ENCODE assay signal across 28 cellular contexts in the genomic region with DNA sequence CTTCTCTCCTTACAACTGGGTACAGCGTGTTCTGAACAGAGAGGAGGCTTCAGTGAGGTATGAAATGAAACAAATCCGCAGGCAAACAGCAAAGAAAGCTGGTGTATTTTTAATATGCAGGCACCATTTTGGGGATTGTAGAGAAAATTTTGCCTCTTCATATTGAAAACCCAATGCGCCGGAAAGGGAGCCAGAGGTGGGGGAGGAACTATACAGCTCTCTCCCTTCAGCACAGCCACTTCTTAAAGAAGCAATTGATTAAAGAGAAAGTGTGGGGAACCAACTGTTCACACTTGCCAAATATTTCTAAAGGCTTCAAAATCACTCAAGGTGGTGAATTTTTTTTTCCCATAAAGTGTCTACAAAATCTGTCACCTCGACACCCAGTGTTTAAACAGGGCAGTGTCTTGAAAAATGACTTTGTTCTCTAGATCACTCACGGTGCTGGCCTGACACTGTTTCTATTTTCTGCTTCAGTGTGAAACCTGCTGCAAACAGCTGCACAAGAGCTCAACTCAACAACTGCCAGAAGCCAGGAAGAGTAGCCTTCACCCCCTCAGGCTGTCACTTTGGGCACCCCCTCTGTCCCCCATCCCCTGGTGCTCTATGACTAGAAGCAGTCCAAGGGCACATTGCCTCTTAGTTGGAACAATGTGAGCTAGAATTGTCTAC.
A peak's percentile ranks its signal among the peaks of the same experiment; 100 is the strongest.
DNase-seq lines count a peak whose midpoint lies in the region; ATAC-seq, FAIRE-seq and TF ChIP-seq lines count a peak whose summit lies in the region.
"Had no signal": no experiment of that assay in that cellular context is flagged by ENCODE, and none has a peak within 500 bp of the region (broad histone marks: within the 10 kb centered on the region; RNA-seq: fewer than 3 reads in every experiment).

No MANE protein-coding gene starts in this region.

- H3K9me3 ChIP-seq in GM12878 (replicated peaks; ENCODE audit: control insufficient read depth, insufficient read depth, low read length) = no peaks in the 10 kb centered on the region; the same call in 2 of the 3 replicates
- no peaks in the 10 kb centered on the region for H3K9me3 ChIP-seq in hepatocyte (ENCODE audit: low read depth)
- peaks cover 2% of the 10 kb centered on the region for H3K9me3 ChIP-seq in trophoblast cell (ENCODE audit: insufficient read depth, low read depth, low read length)
- H3K9me3 ChIP-seq: BE2C had no signal

- no peaks in the 10 kb centered on the region for H3F3A ChIP-seq in GM23338 (replicated peaks; ENCODE audit: low read depth)

- RAD21 ChIA-PET in GM12878 (lab: Charles Lee; ENCODE audit: unreplicated experiment) = no interaction called here

- ATAC-seq in GM12878 = no peak
- no peak for ATAC-seq in GM23338

- TF ChIP-seq CTCF in GM12864 (IDR thresholded peaks at IDR 0.05; ENCODE audit: low read depth, low read length, missing control alignments) (no peak), GM12878 (IDR thresholded peaks at IDR 0.05 in 2 of 3, conservative IDR thresholded peaks at IDR 0.05 in 1 of 3; ENCODE audit: control insufficient read depth in 2 of 3, extremely low read depth in 1 of 3, insufficient read depth in 1 of 3, low read depth in 3 of 3, low read length in 3 of 3) (no peak), hepatocyte (IDR thresholded peaks at IDR 0.05; ENCODE audit: poor library complexity) (no peak), type B pancreatic cell (conservative IDR thresholded peaks at IDR 0.05) (no peak), GM23338 (conservative IDR thresholded peaks at IDR 0.05; ENCODE audit: low read depth in 2 of 2) (no peak)

- H3K79me1 ChIP-seq in trophoblast cell (ENCODE audit: low read length) = no peaks in the 10 kb centered on the region

- peaks cover 8% of the 10 kb centered on the region for H3K9me3 Mint-ChIP-seq in type B pancreatic cell
- peaks cover 18% of the 10 kb centered on the region for H3K9me3 Mint-ChIP-seq in GM23338

- BruUV-seq in GM12878 (replicated peaks; lab: Mats Ljungman, UMichigan) = no TSS peak

- no peaks in the 10 kb centered on the region for H3K36me3 ChIP-seq in GM12878 (ENCODE audit: control insufficient read depth in 2 of 2, insufficient read depth in 2 of 2, low read length in 1 of 2)
- no peaks in the 10 kb centered on the region for H3K36me3 ChIP-seq in hepatocyte (replicated peaks; ENCODE audit: insufficient read depth, low read depth)
- H3K36me3 ChIP-seq in trophoblast cell (ENCODE audit: control insufficient read depth in 1 of 2, insufficient read depth in 2 of 2, low read length in 2 of 2) = no peaks in the 10 kb centered on the region
- 0 out of 2 replicates have a peak, but pooled peaks cover 5% of the 10 kb centered on the region for H3K36me3 ChIP-seq in GM23338 (ENCODE audit: insufficient read depth)
- H3K36me3 ChIP-seq: BE2C had no signal

- H3K18ac ChIP-seq in trophoblast cell (ENCODE audit: low read length) = no peak overlapping the region

- no peak overlapping the region for H2AK5ac ChIP-seq in trophoblast cell (ENCODE audit: low read length)

- H3K4ac ChIP-seq in trophoblast cell (ENCODE audit: low read depth, low read length) = no peak overlapping the region

- DNase-seq in GM12864 (ENCODE audit: low read depth) = peak; percentile 12
- DNase-seq in GM12878 (ENCODE audit: low read depth, low spot score) = peak; percentile 8
- DNase-seq in hepatocyte (ENCODE audit: low spot score) = no peak
- no peak for DNase-seq in trophoblast cell
- DNase-seq in type B pancreatic cell (ENCODE audit: extremely low spot score, unreplicated experiment) = no peak
- DNase-seq in GM23338 (ENCODE audit: low spot score) = no peak
- DNase-seq in stimulated activated CD4-positive, alpha-beta T cell treated with anti-CD3 and anti-CD28 coated beads, Interleukin-12 subunit alpha, Interleukin-12 subunit beta, amount 100 ng/mL, for 4 hours = no peak
- DNase-seq in iPS-NIHi11 (ENCODE audit: low spot score) = no peak
- DNase-seq: 8988T; ACHN; BE2C; CD8-positive, alpha-beta memory T cell; DMS153; H7; MM.1S; NCI-H1417; NCI-H1694; NCI-H2029 treated with DMSO at 0.1 percent for 48 hours; NCI-H2227 treated with DMSO at 0.1 percent for 48 hours; NCI-H526 treated with DMSO at 0.1 percent for 48 hours; SIG-M5 had no signal

- H2BK12ac ChIP-seq in trophoblast cell (ENCODE audit: low read length) = no peak overlapping the region

- SMC1A ChIA-PET in GM12878 (lab: Charles Lee; ENCODE audit: uncharacterized antibody, unreplicated experiment) = no interaction called here

- H3K4me2 ChIP-seq in GM12878 (ENCODE audit: control insufficient read depth, insufficient read depth) = peak overlapping the region; percentile 30; the same call in 1 of the 2 replicates
- H3K4me2 ChIP-seq in hepatocyte = no peak overlapping the region
- no peak overlapping the region for H3K4me2 ChIP-seq in trophoblast cell (ENCODE audit: low read length)
- no peak overlapping the region for H3K4me2 ChIP-seq in GM23338
- H3K4me2 ChIP-seq: KMS-11 had no signal

- H3K14ac ChIP-seq in trophoblast cell (ENCODE audit: low read length) = no peak overlapping the region

- H4K12ac ChIP-seq in trophoblast cell (ENCODE audit: low read depth, low read length) = no peak overlapping the region

- H4K20me1 ChIP-seq in GM12878 (ENCODE audit: control insufficient read depth, insufficient read depth) (no peaks in the 10 kb centered on the region), hepatocyte (ENCODE audit: insufficient read depth, poor library complexity, severe bottlenecking) (no peaks in the 10 kb centered on the region), GM23338 (replicated peaks; ENCODE audit: insufficient read depth) (no peaks in the 10 kb centered on the region)

- H3K9ac ChIP-seq in GM12878 (ENCODE audit: control insufficient read depth, insufficient read depth, low read length) = peak overlapping the region; percentile 31; the same call in 1 of the 2 replicates
- H3K9ac ChIP-seq in trophoblast cell (ENCODE audit: low read length) = peak overlapping the region; percentile 40
- H3K9ac ChIP-seq: KMS-11 had no signal

- no peaks in the 10 kb centered on the region for H3K79me2 ChIP-seq in GM12878 (ENCODE audit: control insufficient read depth, insufficient read depth, low read length)
- H3K79me2 ChIP-seq in hepatocyte = no peaks in the 10 kb centered on the region
- no peaks in the 10 kb centered on the region for H3K79me2 ChIP-seq in trophoblast cell (ENCODE audit: control insufficient read depth, insufficient read depth, low read length, poor library complexity)
- no peaks in the 10 kb centered on the region for H3K79me2 ChIP-seq in GM23338 (replicated peaks; ENCODE audit: insufficient read depth)

- H2BK5ac ChIP-seq in trophoblast cell (ENCODE audit: low read depth, low read length, poor library complexity) = no peak overlapping the region

- H3K27me3 ChIP-seq in GM12878 (replicated peaks in 1 of 2; ENCODE audit: control insufficient read depth in 2 of 2, insufficient read depth in 2 of 2, low read length in 1 of 2) (no peaks in the 10 kb centered on the region), hepatocyte (no peaks in the 10 kb centered on the region), trophoblast cell (ENCODE audit: insufficient read depth, low read length) (no peaks in the 10 kb centered on the region), GM23338 (ENCODE audit: insufficient read depth) (no peaks in the 10 kb centered on the region)

- H3K27me3 Mint-ChIP-seq in type B pancreatic cell = peaks cover 42% of the 10 kb centered on the region
- H3K27me3 Mint-ChIP-seq in GM23338 (ENCODE audit: insufficient read depth, low read depth, poor library complexity) = no peaks in the 10 kb centered on the region

- intact Hi-C loops in GM12878 (cut with micrococcal nuclease; ENCODE audit: unreplicated experiment) = no loop called here

- POLR2A ChIA-PET in GM12878 (lab: Charles Lee) = no interaction called here

- H3K23ac ChIP-seq in trophoblast cell (ENCODE audit: low read length) = no peak overlapping the region

- peaks cover 9% of the 10 kb centered on the region; the same call in 1 of the 2 replicates for H3K4me1 ChIP-seq in GM12878 (ENCODE audit: control insufficient read depth, insufficient read depth, low read length)
- H3K4me1 ChIP-seq in hepatocyte (ENCODE audit: insufficient read depth) = peaks cover 10% of the 10 kb centered on the region
- H3K4me1 ChIP-seq in trophoblast cell (ENCODE audit: control insufficient read depth in 1 of 2, insufficient read depth in 2 of 2, low read length in 2 of 2) = peaks cover 3 to 7% of the 10 kb centered on the region in 2 experiments
- no peaks in the 10 kb centered on the region for H3K4me1 ChIP-seq in GM23338 (ENCODE audit: insufficient read depth)
- H3K4me1 ChIP-seq: BE2C had no signal

- CTCF ChIA-PET in GM12878 (lab: Yijun Ruan, JAX) = no interaction called here

- no peak overlapping the region for H2BK120ac ChIP-seq in trophoblast cell (ENCODE audit: insufficient read depth, low read length, poor library complexity)

- H3K27ac Mint-ChIP-seq in type B pancreatic cell = no peak overlapping the region
- no peak overlapping the region for H3K27ac Mint-ChIP-seq in GM23338
- H3K27ac Mint-ChIP-seq: CD14-positive monocyte; CD8-positive, alpha-beta memory T cell; IgD-negative memory B cell had no signal

- no peak for TF ChIP-seq POLR2A in GM12878 (IDR thresholded peaks at IDR 0.05; ENCODE audit: low read depth, low read length)

- H3K36me3 Mint-ChIP-seq in type B pancreatic cell (no peaks in the 10 kb centered on the region), GM23338 (ENCODE audit: low read depth) (peaks cover 5% of the 10 kb centered on the region; the same call in 2 of the 3 replicates)
- H3K36me3 Mint-ChIP-seq: CD14-positive monocyte; CD8-positive, alpha-beta memory T cell; IgD-negative memory B cell had no signal

- H4K8ac ChIP-seq in trophoblast cell (ENCODE audit: low read depth, low read length) = no peak overlapping the region

- TF ChIP-seq EP300 in GM12878 (IDR thresholded peaks at IDR 0.05; ENCODE audit: borderline replicate concordance in 1 of 2, control insufficient read depth in 1 of 2, low read depth in 2 of 2, low read length in 2 of 2) = no peak

- H3K4me1 Mint-ChIP-seq in type B pancreatic cell (ENCODE audit: unreplicated experiment) (peaks cover 4% of the 10 kb centered on the region), GM23338 (no peaks in the 10 kb centered on the region)
- H3K4me1 Mint-ChIP-seq: CD14-positive monocyte; CD8-positive, alpha-beta memory T cell; IgD-negative memory B cell had no signal

- TF ChIP-seq RAD21 in GM12878 (IDR thresholded peaks at IDR 0.05; ENCODE audit: insufficient read depth, low read depth, low read length) = no peak

- in situ Hi-C loops in GM12878 (cut with MboI) = no loop called here

- FAIRE-seq in GM12878 (lab: Jason Lieb, UNC) = no peak
- FAIRE-seq: GM12891, RCC 7860 had no signal

- 2% methylated on average over 6 of the region's 6 CpGs for WGBS in GM12878 (ENCODE audit: insufficient coverage, insufficient replicate concordance, low lambda C conversion rate, missing lambda C conversion rate)
- 71% methylated on average over 6 of the region's 6 CpGs for WGBS in hepatocyte (ENCODE audit: low lambda C conversion rate, missing lambda C conversion rate)
- WGBS in trophoblast cell (ENCODE audit: extremely low coverage, insufficient coverage, insufficient read length) = no CpG with 5 or more reads among the region's 6 CpGs

- H2AFZ ChIP-seq in GM12878 (ENCODE audit: control insufficient read depth, low read depth, low read length) (peak overlapping the region; percentile 43), hepatocyte (no peak overlapping the region), trophoblast cell (ENCODE audit: insufficient read depth, low read length, poor library complexity) (no peak overlapping the region), GM23338 (no peak overlapping the region)

- H4K91ac ChIP-seq in trophoblast cell (ENCODE audit: low read depth, low read length) = no peak overlapping the region

- H3K27ac ChIP-seq in GM12878 (ENCODE audit: control insufficient read depth, insufficient read depth) (peak overlapping the region; percentile 52), hepatocyte (peak overlapping the region; percentile 31), trophoblast cell (ENCODE audit: low read depth, low read length) (no peak overlapping the region), GM23338 (ENCODE audit: low read depth) (no peak overlapping the region)
- H3K27ac ChIP-seq: HL-60, KMS-11, SK-N-MC had no signal

- H3K4me3 ChIP-seq in GM12864 (ENCODE audit: low read depth, low read length) = no peak overlapping the region
- H3K4me3 ChIP-seq in GM12878 = no peak overlapping the region
- H3K4me3 ChIP-seq in hepatocyte = no peak overlapping the region
- H3K4me3 ChIP-seq in trophoblast cell (ENCODE audit: low read depth, low read length) = no peak overlapping the region
- no peak overlapping the region for H3K4me3 ChIP-seq in GM23338
- H3K4me3 ChIP-seq: SK-N-MC had no signal

- no peak overlapping the region for H3K4me3 Mint-ChIP-seq in type B pancreatic cell
- no peak overlapping the region for H3K4me3 Mint-ChIP-seq in GM23338
- H3K4me3 Mint-ChIP-seq: CD14-positive monocyte; CD8-positive, alpha-beta memory T cell; IgD-negative memory B cell had no signal

- no peaks in the 10 kb centered on the region for H3K9me2 ChIP-seq in hepatocyte (replicated peaks; ENCODE audit: insufficient read depth)
- peaks cover 14% of the 10 kb centered on the region; the same call in 1 of the 2 replicates for H3K9me2 ChIP-seq in GM23338 (ENCODE audit: insufficient read depth)

Comparison
In these comparisons a context has a peak if more than half of its experiments do, and no peak if none do; other contexts are left out.
1. DNase-seq: peak in GM12864 (single experiment) and GM12878 (single experiment); none in hepatocyte (single experiment), trophoblast cell (0 of 2), type B pancreatic cell (single experiment), GM23338 (single experiment), stimulated activated CD4-positive, alpha-beta T cell treated with anti-CD3 and anti-CD28 coated beads, Interleukin-12 subunit alpha, Interleukin-12 subunit beta, amount 100 ng/mL, for 4 hours (single experiment) and iPS-NIHi11 (single experiment).
2. H3K27ac ChIP-seq: peak in GM12878 (single experiment) and hepatocyte (single experiment); none in trophoblast cell (single experiment) and GM23338 (single experiment).